In the genomic region with DNA sequence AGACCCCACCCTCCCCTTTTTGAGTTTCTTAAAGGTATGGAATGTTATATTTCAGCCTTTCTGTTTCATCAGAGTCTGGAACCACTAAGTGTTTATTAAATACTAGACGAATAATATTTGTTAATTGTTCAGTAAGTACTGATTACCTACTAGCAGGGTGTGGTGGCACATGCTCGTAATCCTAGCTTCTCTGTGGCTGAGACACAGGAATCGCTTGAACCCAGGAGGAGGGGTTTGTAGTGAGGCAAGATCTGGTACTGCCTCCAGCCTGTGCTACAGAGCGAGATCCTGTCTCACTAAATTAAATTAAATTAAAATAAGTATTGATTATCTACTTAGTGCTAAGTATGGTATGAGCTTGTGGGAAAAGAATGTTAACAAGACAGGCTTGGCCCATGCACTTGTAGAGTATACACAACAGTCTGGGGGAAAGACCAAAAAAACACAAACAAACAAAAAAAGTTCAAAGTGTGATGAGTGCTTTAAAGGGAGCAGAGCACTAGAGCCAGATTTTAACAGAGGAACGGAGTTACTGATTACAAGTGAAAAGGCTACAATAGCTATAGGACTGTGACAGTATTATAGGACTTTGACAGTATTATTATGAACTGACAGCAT, we compare ENCODE assay signal across 13 cellular contexts. TPM values are rescaled to one million over a fixed set of nuclear protein-coding genes. Genes with fewer than 3 reads are reported as not detected.
A peak's percentile ranks its signal among the peaks of the same experiment; 100 is the strongest.
DNase-seq lines count a peak whose midpoint lies in the region; ATAC-seq, FAIRE-seq and TF ChIP-seq lines count a peak whose summit lies in the region.
"Had no signal": no experiment of that assay in that cellular context is flagged by ENCODE, and none has a peak within 500 bp of the region (broad histone marks: within the 10 kb centered on the region; RNA-seq: fewer than 3 reads in every experiment).

No MANE protein-coding gene starts in this region.

- intact Hi-C loops in CD4-positive, alpha-beta T cell (cut with DNase I, micrococcal nuclease), result loop anchor here (5.0 to 10.0 kb wide), 5 partner anchors 35 to 468 kb away; partner anchors contain the start of genes ATP5PB (in 1 of the 2), KCNA3 (in 1 of the 2) and WDR77 (in 1 of the 2)
- intact Hi-C loops in gastrocnemius medialis (cut with DNase I; ENCODE audit: low total_unique reads), result loop anchor here (5.0 to 10.0 kb wide), 3 partner anchors 180 to 622 kb away; partner anchors contain the start of genes ATP5PB, LRIF1 and WDR77

- peak overlapping the region; percentile 100 for H3K4me3 Mint-ChIP-seq in CD4-positive, alpha-beta T cell
- peak overlapping the region; percentile 34 for H3K4me3 Mint-ChIP-seq in astrocyte (ENCODE audit: unreplicated experiment)
- no peak overlapping the region for H3K4me3 Mint-ChIP-seq in mesothelial cell of epicardium

- peaks cover 21% of the 10 kb centered on the region for H3K4me1 ChIP-seq in HUES48 (ENCODE audit: control insufficient read depth, insufficient read depth, low read length)
- H3K4me1 ChIP-seq in astrocyte (ENCODE audit: insufficient read depth, low read length), result peaks cover 13% of the 10 kb centered on the region
- H3K4me1 ChIP-seq in gastrocnemius medialis, result peaks cover 28 to 42% of the 10 kb centered on the region in 2 donors
- H3K4me1 ChIP-seq: BE2C had no signal

- TF ChIP-seq POLR2A in gastrocnemius medialis (IDR thresholded peaks at IDR 0.05), result no peak

- no peak for DNase-seq in CD4-positive, alpha-beta T cell
- no peak for DNase-seq in astrocyte (ENCODE audit: low read depth)
- DNase-seq in mesothelial cell of epicardium (ENCODE audit: low spot score in 2 of 2, unreplicated experiment in 2 of 2), result no peak
- no peak for DNase-seq in gastrocnemius medialis
- DNase-seq in NCI-H1105 treated with DMSO at 0.1 percent for 48 hours (lab: John Stamatoyannopoulos, UW), result no peak
- no peak for DNase-seq in NCI-H2029 (lab: John Stamatoyannopoulos, UW)
- DNase-seq: activated CD4-positive, alpha-beta T cell treated with anti-CD3 and anti-CD28 coated beads, Interleukin-2, amount 50 U/mL, for 48 hours; adrenal gland; BE2C; stimulated activated CD4-positive, alpha-beta T cell treated with anti-CD3 and anti-CD28 coated beads, Interleukin-2, amount 100 ng/mL, for 48 hours; substantia nigra had no signal

- H3K36me3 ChIP-seq in HUES48 (ENCODE audit: control insufficient read depth, insufficient read depth, low read length), result peaks cover 10% of the 10 kb centered on the region
- H3K36me3 ChIP-seq in astrocyte (ENCODE audit: insufficient read depth, low read length), result no peaks in the 10 kb centered on the region
- H3K36me3 ChIP-seq in gastrocnemius medialis, result no peaks in the 10 kb centered on the region
- H3K36me3 ChIP-seq: adrenal gland had no signal

- peaks cover 87% of the 10 kb centered on the region for H3K79me2 ChIP-seq in astrocyte (ENCODE audit: insufficient read depth, low read length)

- H3K27ac ChIP-seq in CD4-positive, alpha-beta T cell (ENCODE audit: low read depth, low read length), result no peak overlapping the region
- H3K27ac ChIP-seq in HUES48 (ENCODE audit: low read depth, low read length) (peak overlapping the region; percentile 32), astrocyte (ENCODE audit: low read depth, low read length) (no peak overlapping the region), gastrocnemius medialis (peak overlapping the region in 1 of 4 donors; percentile 22)
- H3K27ac ChIP-seq: adrenal gland had no signal

- peak overlapping the region; percentile 30 for H3K27ac Mint-ChIP-seq in CD4-positive, alpha-beta T cell
- no peak overlapping the region for H3K27ac Mint-ChIP-seq in astrocyte (ENCODE audit: unreplicated experiment)
- H3K27ac Mint-ChIP-seq in mesothelial cell of epicardium, result peak overlapping the region; percentile 4

- CTCF ChIA-PET in CD4-positive, alpha-beta T cell (lab: Charles Lee), result interaction anchor here (0.9 to 1.4 kb wide), 2 partner anchors 73 to 305 kb away, joined by 3 read pairs; no protein-coding TSS in a partner anchor

- no peak overlapping the region for H3K4me2 ChIP-seq in astrocyte (ENCODE audit: low read length)

- no peak overlapping the region; the same call in 1 of the 2 replicates for H3K4me3 ChIP-seq in HUES48 (ENCODE audit: low read depth, low read length)
- H3K4me3 ChIP-seq in astrocyte (ENCODE audit: insufficient read depth, low read depth, low read length), result no peak overlapping the region
- H3K4me3 ChIP-seq in gastrocnemius medialis, result no peak overlapping the region

- in situ Hi-C loops in gastrocnemius medialis (cut with MboI; ENCODE audit: low sequenced_read_pairs in 4 of 4), result loop anchor here in 2 of 4 donors (25.0 kb wide), 1 partner anchor 620 kb away; the partner anchor contains the start of gene DDX20 (in 2 of the 2)

- no peaks in the 10 kb centered on the region for H3K27me3 Mint-ChIP-seq in CD4-positive, alpha-beta T cell
- H3K27me3 Mint-ChIP-seq in astrocyte (ENCODE audit: low read depth, unreplicated experiment), result no peaks in the 10 kb centered on the region
- H3K27me3 Mint-ChIP-seq in mesothelial cell of epicardium (ENCODE audit: low read depth), result no peaks in the 10 kb centered on the region

- no peak for FAIRE-seq in astrocyte (lab: Jason Lieb, UNC)

- no peak overlapping the region for H2AFZ ChIP-seq in astrocyte (ENCODE audit: low read depth, low read length)

- POLR2A ChIA-PET in CD4-positive, alpha-beta T cell (lab: Charles Lee), result interaction anchor here (0.6 kb wide), 1 partner anchor 74 kb away, joined by 3 read pairs; no protein-coding TSS in a partner anchor

- peaks cover 57% of the 10 kb centered on the region for H3K36me3 Mint-ChIP-seq in CD4-positive, alpha-beta T cell (ENCODE audit: low read depth)
- H3K36me3 Mint-ChIP-seq in astrocyte (ENCODE audit: low read depth, unreplicated experiment) (no peaks in the 10 kb centered on the region), mesothelial cell of epicardium (no peaks in the 10 kb centered on the region)

- H3K4me1 Mint-ChIP-seq in CD4-positive, alpha-beta T cell (ENCODE audit: low read depth), result peaks cover 80% of the 10 kb centered on the region
- peaks cover 16% of the 10 kb centered on the region for H3K4me1 Mint-ChIP-seq in astrocyte (ENCODE audit: low read depth, unreplicated experiment)
- peaks cover 28% of the 10 kb centered on the region for H3K4me1 Mint-ChIP-seq in mesothelial cell of epicardium

- H4K20me1 ChIP-seq in astrocyte (ENCODE audit: insufficient read depth, low read length), result peaks cover 29% of the 10 kb centered on the region

- no peaks in the 10 kb centered on the region for H3K9me3 Mint-ChIP-seq in CD4-positive, alpha-beta T cell
- H3K9me3 Mint-ChIP-seq in astrocyte (ENCODE audit: unreplicated experiment), result no peaks in the 10 kb centered on the region
- H3K9me3 Mint-ChIP-seq in mesothelial cell of epicardium, result no peaks in the 10 kb centered on the region

- no peaks in the 10 kb centered on the region for H3K9me3 ChIP-seq in CD4-positive, alpha-beta T cell (ENCODE audit: control insufficient read depth, low read length)
- no peaks in the 10 kb centered on the region for H3K9me3 ChIP-seq in HUES48 (ENCODE audit: control insufficient read depth, insufficient read depth, low read length)
- no peaks in the 10 kb centered on the region for H3K9me3 ChIP-seq in astrocyte (ENCODE audit: insufficient read depth, low read depth, low read length)
- H3K9me3 ChIP-seq in gastrocnemius medialis, result no peaks in the 10 kb centered on the region
- H3K9me3 ChIP-seq: adrenal gland, BE2C had no signal

- no peaks in the 10 kb centered on the region for H3K27me3 ChIP-seq in CD4-positive, alpha-beta T cell (ENCODE audit: control insufficient read depth, insufficient read depth, low read length)
- H3K27me3 ChIP-seq in HUES48 (ENCODE audit: control insufficient read depth, insufficient read depth, low read length) (no peaks in the 10 kb centered on the region), astrocyte (ENCODE audit: insufficient read depth, low read length) (no peaks in the 10 kb centered on the region), gastrocnemius medialis (no peaks in the 10 kb centered on the region)
- H3K27me3 ChIP-seq: adrenal gland, BE2C had no signal

- ATAC-seq in CD4-positive, alpha-beta T cell (ENCODE audit: poor library complexity), result no peak
- ATAC-seq in gastrocnemius medialis (no peak), GM19397 (IDR thresholded peaks at IDR 0.05; ENCODE audit: unreplicated experiment) (no peak)

- H3K9ac ChIP-seq in HUES48 (ENCODE audit: low read depth, low read length) (no peak overlapping the region), astrocyte (ENCODE audit: low read length) (no peak overlapping the region)

- no peak for TF ChIP-seq CTCF in CD4-positive, alpha-beta T cell (IDR thresholded peaks at IDR 0.05)
- TF ChIP-seq CTCF in astrocyte (IDR thresholded peaks at IDR 0.05; ENCODE audit: insufficient read depth, low read depth, low read length) (no peak), mesothelial cell of epicardium (IDR thresholded peaks at IDR 0.05; ENCODE audit: unreplicated experiment) (no peak), gastrocnemius medialis (IDR thresholded peaks at IDR 0.05 in 4 of 5, conservative IDR thresholded peaks at IDR 0.05 in 1 of 5) (no peak)

RNA-seq across cellular contexts. Expression of gene CEPT1, which starts 2.4 kb away (rescaled TPM):
- 10 to 100 TPM; 25.0 to 27.2 TPM for total RNA-seq in CD4-positive, alpha-beta T cell
- total RNA-seq in astrocyte, result 24.9 and 26.9 TPM in 2 replicates
- 34.6 to 38.9 TPM (median 35.6 TPM) in 3 replicates for total RNA-seq in mesothelial cell of epicardium
- total RNA-seq in gastrocnemius medialis, result 10 to 100 TPM in 2 of 4 donors, 1 to 10 TPM in 2; 8.2 to 14.8 (median 10.6) TPM

RNA-seq across cellular contexts. Expression of gene DRAM2, which starts 2.6 kb away (rescaled TPM):
- 10 to 100 TPM; 35.7 to 38.7 TPM for total RNA-seq in CD4-positive, alpha-beta T cell
- 33.9 and 38.7 TPM in 2 replicates for total RNA-seq in astrocyte
- total RNA-seq in mesothelial cell of epicardium, result 29.8 to 37.9 TPM (median 30.3 TPM) in 3 replicates
- 10 to 100 TPM; 28.9 to 47.1 (median 36.7) TPM for total RNA-seq in gastrocnemius medialis

RNA-seq across cellular contexts. Expression of gene DENND2D, which starts 58.0 kb away (rescaled TPM):
- total RNA-seq in CD4-positive, alpha-beta T cell, result 10 to 100 TPM; 60.7 to 62.0 TPM
- 0.18 TPM in 1 of 2 replicates, not detected in the other for total RNA-seq in astrocyte
- 4.1 to 4.8 TPM (median 4.7 TPM) in 3 replicates for total RNA-seq in mesothelial cell of epicardium
- 1 to 10 TPM in 1 of 4 donors, under 1 TPM in 3; 0.19 to 1.2 (median 0.88) TPM for total RNA-seq in gastrocnemius medialis

Comparison
In these comparisons a context has a peak if more than half of its experiments do, and no peak if none do; other contexts are left out.
1. RNA of gene DENND2D, which starts 58.0 kb away (total RNA-seq): 60.7 to 62.0 TPM in CD4-positive, alpha-beta T cell; 4.1 to 4.8 TPM in mesothelial cell of epicardium, 0.19 to 1.2 TPM in gastrocnemius medialis and 0.18 TPM in astrocyte; every median in the first group is over 10 times any median in the second.